Comparison of ENCODE assay signal across 8 cellular contexts in genomic region chr11:57903441-57904123, GRCh38.
DNase-seq lines count a peak whose midpoint lies in the region; ATAC-seq and TF ChIP-seq lines count a peak whose summit lies in the region.

No MANE protein-coding gene starts in this region.

- 74% methylated on average over 11 of the region's 11 CpGs for WGBS in mesenchymal stem cell

- H3K36me3 ChIP-seq in mesenchymal stem cell (ENCODE audit: control insufficient read depth in 1 of 2, insufficient read depth in 2 of 2, low read depth in 1 of 2, low read length in 2 of 2) = no peaks in the 10 kb centered on the region
- H3K36me3 ChIP-seq in vagina = no peaks in the 10 kb centered on the region

- H3K4me2 ChIP-seq in mesenchymal stem cell (ENCODE audit: low read length, poor library complexity, severe bottlenecking) = no peak overlapping the region

- no peaks in the 10 kb centered on the region for H3K9me3 ChIP-seq in mesenchymal stem cell (ENCODE audit: control insufficient read depth, low read length)
- H3K9me3 ChIP-seq in vagina = no peaks in the 10 kb centered on the region

- H2BK5ac ChIP-seq in mesenchymal stem cell (ENCODE audit: low read depth, low read length, poor library complexity, severe bottlenecking) = no peak overlapping the region

- DNase-seq in Daoy (ENCODE audit: low read depth) = peak; percentile 84
- DNase-seq in activated CD8-positive, alpha-beta memory T cell treated with anti-CD3 and anti-CD28 coated beads, Interleukin-2, amount 50 U/mL, for 1 hour (ENCODE audit: extremely low read depth) = peak; percentile 0
- no peak for DNase-seq in mesenchymal stem cell
- DNase-seq in vagina (ENCODE audit: extremely low spot score in 2 of 2) = no peak
- no peak for DNase-seq in foreskin melanocyte
- no peak for DNase-seq in SHP77 treated with DMSO at 0.1 percent for 48 hours (lab: John Stamatoyannopoulos, UW)
- DNase-seq in ecto neural progenitor cell (ENCODE audit: low spot score) = no peak

- H3K18ac ChIP-seq in mesenchymal stem cell (ENCODE audit: low read depth in 1 of 2, low read length in 2 of 2) = no peak overlapping the region

- no peaks in the 10 kb centered on the region for H3K79me1 ChIP-seq in mesenchymal stem cell (replicated peaks; ENCODE audit: low read length, poor library complexity, severe bottlenecking)

- no peak overlapping the region for H4K91ac ChIP-seq in mesenchymal stem cell (ENCODE audit: low read length)

- H3K4me1 ChIP-seq in mesenchymal stem cell (ENCODE audit: control insufficient read depth, insufficient read depth, low read depth, low read length) = no peaks in the 10 kb centered on the region
- H3K4me1 ChIP-seq in vagina = peaks cover 9% of the 10 kb centered on the region

- no peak overlapping the region for H2AK5ac ChIP-seq in mesenchymal stem cell (ENCODE audit: low read length, severe bottlenecking)

- intact Hi-C loops in vagina (cut with DNase I) = no loop called here

- H4K8ac ChIP-seq in mesenchymal stem cell (ENCODE audit: low read length) = peak overlapping the region; percentile 12

- no peak for TF ChIP-seq POLR2A in vagina (IDR thresholded peaks at IDR 0.05)

- H2BK12ac ChIP-seq in mesenchymal stem cell (ENCODE audit: low read length in 2 of 2) = no peak overlapping the region

- ATAC-seq in HG03025 (IDR thresholded peaks at IDR 0.05; ENCODE audit: low FRiP score, unreplicated experiment) = peak; percentile 47

- H3K9ac ChIP-seq in mesenchymal stem cell (ENCODE audit: low read length) = no peak overlapping the region

- H3K27me3 ChIP-seq in mesenchymal stem cell (ENCODE audit: control insufficient read depth in 1 of 2, insufficient read depth in 1 of 2, low read length in 2 of 2) = no peaks in the 10 kb centered on the region
- H3K27me3 ChIP-seq in vagina = no peaks in the 10 kb centered on the region

- H3K14ac ChIP-seq in mesenchymal stem cell (ENCODE audit: low read length in 2 of 2) = no peak overlapping the region

- no peak overlapping the region for H2AFZ ChIP-seq in mesenchymal stem cell (ENCODE audit: low read depth, low read length)

- H3K4me3 ChIP-seq in mesenchymal stem cell (ENCODE audit: insufficient read depth in 1 of 2, low read depth in 1 of 2, low read length in 2 of 2) (no peak overlapping the region), vagina (no peak overlapping the region)

- H2BK15ac ChIP-seq in mesenchymal stem cell (ENCODE audit: low read depth, poor library complexity, severe bottlenecking) = no peak overlapping the region

- H3K27ac ChIP-seq in mesenchymal stem cell (ENCODE audit: low read length, poor library complexity, severe bottlenecking) (no peak overlapping the region), vagina (peak overlapping the region; percentile 14)

- H2BK120ac ChIP-seq in mesenchymal stem cell (ENCODE audit: low read depth, low read length) = no peak overlapping the region

- H3K23ac ChIP-seq in mesenchymal stem cell (ENCODE audit: low read length in 2 of 2) = no peak overlapping the region

- no peak overlapping the region for H3K4ac ChIP-seq in mesenchymal stem cell (ENCODE audit: low read depth in 1 of 2, low read length in 2 of 2)

- TF ChIP-seq CTCF in vagina (IDR thresholded peaks at IDR 0.05) = no peak

Comparison
In these comparisons a context has a peak if more than half of its experiments do, and no peak if none do; other contexts are left out.
1. DNase-seq: peak in Daoy (single experiment) and activated CD8-positive, alpha-beta memory T cell treated with anti-CD3 and anti-CD28 coated beads, Interleukin-2, amount 50 U/mL, for 1 hour (single experiment); none in mesenchymal stem cell (single experiment), vagina (0 of 2), foreskin melanocyte (single experiment), SHP77 treated with DMSO at 0.1 percent for 48 hours (single experiment) and ecto neural progenitor cell (single experiment).